In the genomic region with DNA sequence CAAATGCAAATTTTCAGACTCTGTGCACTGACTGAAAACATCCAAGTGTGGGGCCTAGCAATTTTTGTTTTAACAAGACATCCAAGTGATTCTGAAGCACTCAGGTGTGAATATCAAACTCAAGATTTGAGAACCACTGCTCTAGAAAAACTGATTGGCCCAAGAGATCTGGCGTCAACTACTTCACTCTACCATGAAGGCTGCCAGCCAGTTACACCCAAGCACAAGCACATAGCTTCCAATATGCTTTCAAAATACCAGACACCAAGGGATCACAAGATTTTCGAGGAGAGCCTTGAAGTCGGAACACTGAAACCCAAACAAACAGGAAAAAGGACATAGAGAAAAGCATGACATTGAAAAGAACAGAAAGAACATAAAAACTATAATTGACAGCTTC, we compare ENCODE assay signal across 5 cellular contexts.
"Had no signal": no experiment of that assay in that cellular context is flagged by ENCODE, and none has a peak within 500 bp of the region (broad histone marks: within the 10 kb centered on the region; RNA-seq: fewer than 3 reads in every experiment).

No MANE protein-coding gene starts in this region.

- H3K9me3 Mint-ChIP-seq: H9 had no signal

- H3K27ac ChIP-seq: GM23248 had no signal

- H3K4me1 Mint-ChIP-seq: IgD-negative memory B cell had no signal

- H3K4me3 Mint-ChIP-seq: H9, IgD-negative memory B cell had no signal

- H3K27me3 Mint-ChIP-seq: IgD-negative memory B cell had no signal

- H3K27ac Mint-ChIP-seq: H9, IgD-negative memory B cell had no signal

- DNase-seq: GM23248, H9, HCEC 1CT, KBM-7 had no signal

- H3K4me3 ChIP-seq: GM23248 had no signal

- H2AFZ ChIP-seq: GM23248 had no signal

- H3K36me3 Mint-ChIP-seq: IgD-negative memory B cell had no signal
